26 cellular contexts compared by ENCODE assay signal in genomic region chr3:100580147-100580546, GRCh38. TPM values are rescaled to one million over a fixed set of nuclear protein-coding genes. Genes with fewer than 3 reads are reported as not detected.
DNase-seq lines count a peak whose midpoint lies in the region; ATAC-seq lines count a peak whose summit lies in the region.
"Had no signal": no experiment of that assay in that cellular context is flagged by ENCODE, and none has a peak within 500 bp of the region (broad histone marks: within the 10 kb centered on the region; RNA-seq: fewer than 3 reads in every experiment).

No MANE protein-coding gene starts in this region.

- DNase-seq in sciatic nerve (ENCODE audit: low spot score): no peak
- no peak for DNase-seq in stimulated activated naive CD4-positive, alpha-beta T cell (lab: John Stamatoyannopoulos, UW)
- DNase-seq: 8988T; ACHN; AML-193; BE2C; C1 segment of cervical spinal cord; Caco-2; Calu3; CD4-positive, alpha-beta memory T cell; CD4-positive, alpha-beta T cell; CD4-positive, CD25-positive, alpha-beta regulatory T cell; CD8-positive, alpha-beta memory T cell; CD8-positive, alpha-beta T cell; COR-L47; DMS 273 treated with DMSO at 0.1 percent for 48 hours; DMS153; DMS53; DMS79; DMS79 treated with DMSO at 0.1 percent for 48 hours; DND-41; EL had no signal

- intact Hi-C loops in sciatic nerve (cut with DNase I): no loop called here

- peak; percentile 59 for ATAC-seq in sciatic nerve
- ATAC-seq: A549; CD8-positive, alpha-beta T cell had no signal

RNA-seq across cellular contexts. Expression of gene ADGRG7, which starts 29.3 kb away (rescaled TPM):
- not detected for total RNA-seq in sciatic nerve
- total RNA-seq: A172; B cell; CD4-positive, alpha-beta memory T cell; CD4-positive, alpha-beta T cell; CD4-positive, CD25-positive, alpha-beta regulatory T cell; CD8-positive, alpha-beta memory T cell; Daoy had no signal
